8 cellular contexts compared by ENCODE assay signal in genomic region chr18:49768051-49768391, GRCh38.
A peak's percentile ranks its signal among the peaks of the same experiment; 100 is the strongest.
DNase-seq lines count a peak whose midpoint lies in the region; ATAC-seq, FAIRE-seq and TF ChIP-seq lines count a peak whose summit lies in the region.

No MANE protein-coding gene starts in this region.

- no peak overlapping the region for H3K4me3 Mint-ChIP-seq in T-helper 2 cell treated with Interferon-gamma antibody and Interleukin-4, amounts not matched to agents 5 μg/mL and 100 μg/mL, for 36 hours

- no peaks in the 10 kb centered on the region for H3K4me1 Mint-ChIP-seq in T-helper 2 cell treated with Interferon-gamma antibody and Interleukin-4, amounts not matched to agents 5 μg/mL and 100 μg/mL, for 36 hours (ENCODE audit: low read depth)

- H3K27ac Mint-ChIP-seq in T-helper 2 cell treated with Interferon-gamma antibody and Interleukin-4, amounts not matched to agents 5 μg/mL and 100 μg/mL, for 36 hours = no peak overlapping the region

- peaks cover 8% of the 10 kb centered on the region for H3K27me3 Mint-ChIP-seq in T-helper 2 cell treated with Interferon-gamma antibody and Interleukin-4, amounts not matched to agents 5 μg/mL and 100 μg/mL, for 36 hours (ENCODE audit: low read depth)

- no peaks in the 10 kb centered on the region for H3K9me3 Mint-ChIP-seq in T-helper 2 cell treated with Interferon-gamma antibody and Interleukin-4, amounts not matched to agents 5 μg/mL and 100 μg/mL, for 36 hours

- FAIRE-seq in urothelium cell line (lab: Jason Lieb, UNC) = no peak

- H3K36me3 Mint-ChIP-seq in T-helper 2 cell treated with Interferon-gamma antibody and Interleukin-4, amounts not matched to agents 5 μg/mL and 100 μg/mL, for 36 hours (ENCODE audit: low read depth) = no peaks in the 10 kb centered on the region

- peak; percentile 88 for TF ChIP-seq CTCF in LNCAP (IDR thresholded peaks at IDR 0.05)
- peak; percentile 44 for TF ChIP-seq CTCF in WI38 (IDR thresholded peaks at IDR 0.05; ENCODE audit: low read depth, low read length)

- no peak for ATAC-seq in GM21825 (IDR thresholded peaks at IDR 0.05; ENCODE audit: unreplicated experiment)
- no peak for ATAC-seq in HG03469 (IDR thresholded peaks at IDR 0.05; ENCODE audit: unreplicated experiment)

- DNase-seq in EH (ENCODE audit: low read depth) (peak; percentile 61), iPS DF 4.7 (ENCODE audit: extremely low read depth, low spot score) (peak; percentile 46), urothelium cell line (ENCODE audit: low spot score) (peak; percentile 38)
- DNase-seq in T-helper 2 cell treated with Interferon-gamma antibody and Interleukin-4, amounts not matched to agents 5 μg/mL and 100 μg/mL, for 36 hours (ENCODE audit: low spot score) = no peak

- no peak overlapping the region for H3K4me3 ChIP-seq in WI38 (ENCODE audit: low read depth, low read length)
